1 cellular context compared by ENCODE assay signal in the genomic region with DNA sequence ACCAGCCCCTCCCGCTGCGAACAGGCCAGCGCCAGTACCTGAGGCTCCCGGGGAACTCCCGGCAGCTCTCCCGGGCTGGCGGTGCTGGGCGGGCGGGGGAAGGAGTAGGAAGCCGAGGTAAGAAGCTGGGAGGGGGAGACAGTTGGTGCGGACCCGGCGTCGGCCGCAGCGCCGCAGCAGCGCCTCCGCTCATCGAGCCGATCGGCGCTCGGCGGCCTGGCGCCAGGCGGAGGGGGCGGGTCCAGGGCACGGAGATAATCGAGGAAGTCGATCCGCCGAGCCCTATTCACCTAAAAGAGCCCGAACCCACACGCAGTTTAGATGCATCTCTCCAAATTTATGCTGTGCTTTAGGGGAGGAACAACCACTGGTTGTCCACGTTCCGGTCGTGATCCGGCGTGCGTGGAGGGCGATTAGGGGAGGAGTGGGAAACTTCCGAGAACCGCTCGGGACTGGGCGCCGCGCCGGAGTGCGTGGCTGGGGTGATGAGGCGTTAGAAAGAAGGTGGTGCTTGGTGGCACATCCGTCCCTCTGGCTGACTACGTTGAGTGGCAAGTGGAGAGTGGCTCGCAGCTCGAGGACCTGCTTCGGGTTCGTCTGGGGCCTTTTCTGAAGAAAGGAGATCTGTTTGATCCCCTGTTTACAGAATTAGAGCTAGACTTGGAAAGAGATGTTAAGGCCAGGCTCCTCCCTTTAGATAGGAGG.
A peak's percentile ranks its signal among the peaks of the same experiment; 100 is the strongest.
TF ChIP-seq lines count a peak whose summit lies in the region.

A gene with protein sequence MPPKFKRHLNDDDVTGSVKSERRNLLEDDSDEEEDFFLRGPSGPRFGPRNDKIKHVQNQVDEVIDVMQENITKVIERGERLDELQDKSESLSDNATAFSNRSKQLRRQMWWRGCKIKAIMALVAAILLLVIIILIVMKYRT (minus strand): TSS at position 194 of the 705 bp plus-strand sequence. CDS start 3,651 bp downstream, outside the sequence.

TF ChIP-seq in HepG2, 621 proteins besides CTCF, POLR2A, EP300 and RAD21 (continued from another document and continues in another):
- TF ChIP-seq, protein P1, sequence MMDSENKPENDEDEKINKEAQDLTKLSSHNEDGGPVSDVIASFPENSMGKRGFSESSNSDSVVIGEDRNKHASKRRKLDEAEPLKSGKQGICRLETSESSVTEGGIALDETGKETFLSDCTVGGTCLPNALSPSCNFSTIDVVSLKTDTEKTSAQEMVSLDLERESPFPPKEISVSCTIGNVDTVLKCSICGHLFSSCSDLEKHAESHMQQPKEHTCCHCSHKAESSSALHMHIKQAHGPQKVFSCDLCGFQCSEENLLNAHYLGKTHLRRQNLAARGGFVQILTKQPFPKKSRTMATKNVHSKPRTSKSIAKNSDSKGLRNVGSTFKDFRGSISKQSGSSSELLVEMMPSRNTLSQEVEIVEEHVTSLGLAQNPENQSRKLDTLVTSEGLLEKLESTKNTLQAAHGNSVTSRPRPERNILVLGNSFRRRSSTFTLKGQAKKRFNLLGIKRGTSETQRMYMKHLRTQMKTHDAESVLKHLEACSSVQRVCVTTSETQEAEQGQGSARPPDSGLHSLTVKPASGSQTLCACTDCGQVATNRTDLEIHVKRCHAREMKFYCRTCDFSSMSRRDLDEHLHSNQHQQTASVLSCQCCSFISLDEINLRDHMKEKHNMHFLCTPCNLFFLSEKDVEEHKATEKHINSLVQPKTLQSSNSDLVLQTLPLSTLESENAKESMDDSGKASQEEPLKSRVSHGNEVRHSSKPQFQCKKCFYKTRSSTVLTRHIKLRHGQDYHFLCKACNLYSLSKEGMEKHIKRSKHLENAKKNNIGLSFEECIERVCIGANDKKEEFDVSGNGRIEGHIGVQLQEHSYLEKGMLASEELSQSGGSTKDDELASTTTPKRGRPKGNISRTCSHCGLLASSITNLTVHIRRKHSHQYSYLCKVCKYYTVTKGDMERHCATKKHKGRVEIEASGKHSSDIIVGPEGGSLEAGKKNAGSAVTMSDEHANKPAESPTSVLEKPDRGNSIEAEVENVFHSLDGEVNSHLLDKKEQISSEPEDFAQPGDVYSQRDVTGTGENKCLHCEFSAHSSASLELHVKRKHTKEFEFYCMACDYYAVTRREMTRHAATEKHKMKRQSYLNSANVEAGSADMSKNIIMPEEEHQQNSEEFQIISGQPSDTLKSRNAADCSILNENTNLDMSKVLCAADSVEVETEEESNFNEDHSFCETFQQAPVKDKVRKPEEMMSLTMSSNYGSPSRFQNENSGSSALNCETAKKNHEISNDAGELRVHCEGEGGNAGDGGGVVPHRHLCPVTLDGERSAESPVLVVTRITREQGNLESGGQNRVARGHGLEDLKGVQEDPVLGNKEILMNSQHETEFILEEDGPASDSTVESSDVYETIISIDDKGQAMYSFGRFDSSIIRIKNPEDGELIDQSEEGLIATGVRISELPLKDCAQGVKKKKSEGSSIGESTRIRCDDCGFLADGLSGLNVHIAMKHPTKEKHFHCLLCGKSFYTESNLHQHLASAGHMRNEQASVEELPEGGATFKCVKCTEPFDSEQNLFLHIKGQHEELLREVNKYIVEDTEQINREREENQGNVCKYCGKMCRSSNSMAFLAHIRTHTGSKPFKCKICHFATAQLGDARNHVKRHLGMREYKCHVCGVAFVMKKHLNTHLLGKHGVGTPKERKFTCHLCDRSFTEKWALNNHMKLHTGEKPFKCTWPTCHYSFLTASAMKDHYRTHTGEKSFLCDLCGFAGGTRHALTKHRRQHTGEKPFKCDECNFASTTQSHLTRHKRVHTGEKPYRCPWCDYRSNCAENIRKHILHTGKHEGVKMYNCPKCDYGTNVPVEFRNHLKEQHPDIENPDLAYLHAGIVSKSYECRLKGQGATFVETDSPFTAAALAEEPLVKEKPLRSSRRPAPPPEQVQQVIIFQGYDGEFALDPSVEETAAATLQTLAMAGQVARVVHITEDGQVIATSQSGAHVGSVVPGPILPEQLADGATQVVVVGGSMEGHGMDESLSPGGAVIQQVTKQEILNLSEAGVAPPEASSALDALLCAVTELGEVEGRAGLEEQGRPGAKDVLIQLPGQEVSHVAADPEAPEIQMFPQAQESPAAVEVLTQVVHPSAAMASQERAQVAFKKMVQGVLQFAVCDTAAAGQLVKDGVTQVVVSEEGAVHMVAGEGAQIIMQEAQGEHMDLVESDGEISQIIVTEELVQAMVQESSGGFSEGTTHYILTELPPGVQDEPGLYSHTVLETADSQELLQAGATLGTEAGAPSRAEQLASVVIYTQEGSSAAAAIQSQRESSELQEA (CRISPR knock-in tag; IDR thresholded peaks at IDR 0.05; ENCODE audit: not compliant biosample characterization) = no peak
- TF ChIP-seq, protein P2, sequence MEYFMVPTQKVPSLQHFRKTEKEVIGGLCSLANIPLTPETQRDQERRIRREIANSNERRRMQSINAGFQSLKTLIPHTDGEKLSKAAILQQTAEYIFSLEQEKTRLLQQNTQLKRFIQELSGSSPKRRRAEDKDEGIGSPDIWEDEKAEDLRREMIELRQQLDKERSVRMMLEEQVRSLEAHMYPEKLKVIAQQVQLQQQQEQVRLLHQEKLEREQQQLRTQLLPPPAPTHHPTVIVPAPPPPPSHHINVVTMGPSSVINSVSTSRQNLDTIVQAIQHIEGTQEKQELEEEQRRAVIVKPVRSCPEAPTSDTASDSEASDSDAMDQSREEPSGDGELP (IDR thresholded peaks at IDR 0.05; ENCODE audit: borderline replicate concordance, low read depth) = no peak
- TF ChIP-seq ESRRA (CRISPR knock-in tag; IDR thresholded peaks at IDR 0.05; ENCODE audit: low read depth) (no peak; the same call in 1 of the 2 replicates), MTA1 (CRISPR knock-in tag; IDR thresholded peaks at IDR 0.05; ENCODE audit: borderline replicate concordance) (peak; percentile 69; the same call in 1 of the 2 replicates), ZNF839 (CRISPR knock-in tag; IDR thresholded peaks at IDR 0.05; ENCODE audit: borderline replicate concordance) (no peak), ZNF160 (CRISPR knock-in tag; IDR thresholded peaks at IDR 0.05) (no peak), TOE1 (CRISPR knock-in tag; IDR thresholded peaks at IDR 0.05) (0 out of 2 replicates have a peak, but pooled peaks have one; percentile 76), ZNF496 (CRISPR knock-in tag; IDR thresholded peaks at IDR 0.05; ENCODE audit: insufficient replicate concordance) (no peak), CHCHD3 (CRISPR knock-in tag; IDR thresholded peaks at IDR 0.05) (no peak), ZNF33B (CRISPR knock-in tag; IDR thresholded peaks at IDR 0.05) (0 out of 2 replicates have a peak, but pooled peaks have one; percentile 83), ZNF333 (CRISPR knock-in tag; IDR thresholded peaks at IDR 0.05; ENCODE audit: borderline replicate concordance) (no peak), ZNF816 (CRISPR knock-in tag; IDR thresholded peaks at IDR 0.05; ENCODE audit: borderline replicate concordance) (0 out of 2 replicates have a peak, but pooled peaks have one; percentile 46), ZNF781 (CRISPR knock-in tag; IDR thresholded peaks at IDR 0.05; ENCODE audit: borderline replicate concordance, not compliant biosample characterization) (no peak), NCOA1 (CRISPR knock-in tag; IDR thresholded peaks at IDR 0.05) (no peak), NR2C2 (CRISPR knock-in tag; IDR thresholded peaks at IDR 0.05; ENCODE audit: borderline replicate concordance) (peak; percentile 65; the same call in 1 of the 2 replicates), ZNF678 (CRISPR knock-in tag; IDR thresholded peaks at IDR 0.05) (peak; percentile 23; the same call in 1 of the 2 replicates), ZNF746 (CRISPR knock-in tag; IDR thresholded peaks at IDR 0.05) (no peak), HDAC2 (CRISPR knock-in tag; IDR thresholded peaks at IDR 0.05) (peak; percentile 54; the same call in 1 of the 2 replicates), ZIK1 (CRISPR knock-in tag; IDR thresholded peaks at IDR 0.05; ENCODE audit: borderline replicate concordance, low read depth) (no peak), ZNF121 (CRISPR knock-in tag; IDR thresholded peaks at IDR 0.05) (no peak)
- TF ChIP-seq, protein P3, sequence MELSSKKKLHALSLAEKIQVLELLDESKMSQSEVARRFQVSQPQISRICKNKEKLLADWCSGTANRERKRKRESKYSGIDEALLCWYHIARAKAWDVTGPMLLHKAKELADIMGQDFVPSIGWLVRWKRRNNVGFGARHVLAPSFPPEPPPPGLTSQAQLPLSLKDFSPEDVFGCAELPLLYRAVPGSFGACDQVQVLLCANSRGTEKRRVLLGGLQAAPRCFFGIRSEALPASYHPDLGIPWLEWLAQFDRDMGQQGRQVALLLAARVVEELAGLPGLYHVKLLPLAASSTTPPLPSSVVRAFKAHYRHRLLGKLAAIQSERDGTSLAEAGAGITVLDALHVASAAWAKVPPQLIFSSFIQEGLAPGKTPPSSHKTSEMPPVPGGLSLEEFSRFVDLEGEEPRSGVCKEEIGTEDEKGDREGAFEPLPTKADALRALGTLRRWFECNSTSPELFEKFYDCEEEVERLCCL (CRISPR knock-in tag; IDR thresholded peaks at IDR 0.05; ENCODE audit: borderline replicate concordance) = no peak
- TF ChIP-seq, protein P4, sequence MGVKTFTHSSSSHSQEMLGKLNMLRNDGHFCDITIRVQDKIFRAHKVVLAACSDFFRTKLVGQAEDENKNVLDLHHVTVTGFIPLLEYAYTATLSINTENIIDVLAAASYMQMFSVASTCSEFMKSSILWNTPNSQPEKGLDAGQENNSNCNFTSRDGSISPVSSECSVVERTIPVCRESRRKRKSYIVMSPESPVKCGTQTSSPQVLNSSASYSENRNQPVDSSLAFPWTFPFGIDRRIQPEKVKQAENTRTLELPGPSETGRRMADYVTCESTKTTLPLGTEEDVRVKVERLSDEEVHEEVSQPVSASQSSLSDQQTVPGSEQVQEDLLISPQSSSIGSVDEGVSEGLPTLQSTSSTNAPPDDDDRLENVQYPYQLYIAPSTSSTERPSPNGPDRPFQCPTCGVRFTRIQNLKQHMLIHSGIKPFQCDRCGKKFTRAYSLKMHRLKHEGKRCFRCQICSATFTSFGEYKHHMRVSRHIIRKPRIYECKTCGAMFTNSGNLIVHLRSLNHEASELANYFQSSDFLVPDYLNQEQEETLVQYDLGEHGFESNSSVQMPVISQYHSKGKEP (CRISPR knock-in tag; IDR thresholded peaks at IDR 0.05) = 0 out of 2 replicates have a peak, but pooled peaks have one; percentile 39
- TF ChIP-seq, protein P5, sequence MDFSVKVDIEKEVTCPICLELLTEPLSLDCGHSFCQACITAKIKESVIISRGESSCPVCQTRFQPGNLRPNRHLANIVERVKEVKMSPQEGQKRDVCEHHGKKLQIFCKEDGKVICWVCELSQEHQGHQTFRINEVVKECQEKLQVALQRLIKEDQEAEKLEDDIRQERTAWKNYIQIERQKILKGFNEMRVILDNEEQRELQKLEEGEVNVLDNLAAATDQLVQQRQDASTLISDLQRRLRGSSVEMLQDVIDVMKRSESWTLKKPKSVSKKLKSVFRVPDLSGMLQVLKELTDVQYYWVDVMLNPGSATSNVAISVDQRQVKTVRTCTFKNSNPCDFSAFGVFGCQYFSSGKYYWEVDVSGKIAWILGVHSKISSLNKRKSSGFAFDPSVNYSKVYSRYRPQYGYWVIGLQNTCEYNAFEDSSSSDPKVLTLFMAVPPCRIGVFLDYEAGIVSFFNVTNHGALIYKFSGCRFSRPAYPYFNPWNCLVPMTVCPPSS (IDR thresholded peaks at IDR 0.05) = no peak
- TF ChIP-seq, protein P6, sequence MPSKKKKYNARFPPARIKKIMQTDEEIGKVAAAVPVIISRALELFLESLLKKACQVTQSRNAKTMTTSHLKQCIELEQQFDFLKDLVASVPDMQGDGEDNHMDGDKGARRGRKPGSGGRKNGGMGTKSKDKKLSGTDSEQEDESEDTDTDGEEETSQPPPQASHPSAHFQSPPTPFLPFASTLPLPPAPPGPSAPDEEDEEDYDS (CRISPR knock-in tag; IDR thresholded peaks at IDR 0.05) = peak; percentile 62; the same call in 1 of the 2 replicates
- TF ChIP-seq, protein P7, sequence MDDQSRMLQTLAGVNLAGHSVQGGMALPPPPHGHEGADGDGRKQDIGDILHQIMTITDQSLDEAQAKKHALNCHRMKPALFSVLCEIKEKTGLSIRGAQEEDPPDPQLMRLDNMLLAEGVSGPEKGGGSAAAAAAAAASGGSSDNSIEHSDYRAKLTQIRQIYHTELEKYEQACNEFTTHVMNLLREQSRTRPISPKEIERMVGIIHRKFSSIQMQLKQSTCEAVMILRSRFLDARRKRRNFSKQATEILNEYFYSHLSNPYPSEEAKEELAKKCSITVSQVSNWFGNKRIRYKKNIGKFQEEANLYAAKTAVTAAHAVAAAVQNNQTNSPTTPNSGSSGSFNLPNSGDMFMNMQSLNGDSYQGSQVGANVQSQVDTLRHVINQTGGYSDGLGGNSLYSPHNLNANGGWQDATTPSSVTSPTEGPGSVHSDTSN (CRISPR knock-in tag; IDR thresholded peaks at IDR 0.05; ENCODE audit: borderline replicate concordance) = no peak
- TF ChIP-seq, protein P8, sequence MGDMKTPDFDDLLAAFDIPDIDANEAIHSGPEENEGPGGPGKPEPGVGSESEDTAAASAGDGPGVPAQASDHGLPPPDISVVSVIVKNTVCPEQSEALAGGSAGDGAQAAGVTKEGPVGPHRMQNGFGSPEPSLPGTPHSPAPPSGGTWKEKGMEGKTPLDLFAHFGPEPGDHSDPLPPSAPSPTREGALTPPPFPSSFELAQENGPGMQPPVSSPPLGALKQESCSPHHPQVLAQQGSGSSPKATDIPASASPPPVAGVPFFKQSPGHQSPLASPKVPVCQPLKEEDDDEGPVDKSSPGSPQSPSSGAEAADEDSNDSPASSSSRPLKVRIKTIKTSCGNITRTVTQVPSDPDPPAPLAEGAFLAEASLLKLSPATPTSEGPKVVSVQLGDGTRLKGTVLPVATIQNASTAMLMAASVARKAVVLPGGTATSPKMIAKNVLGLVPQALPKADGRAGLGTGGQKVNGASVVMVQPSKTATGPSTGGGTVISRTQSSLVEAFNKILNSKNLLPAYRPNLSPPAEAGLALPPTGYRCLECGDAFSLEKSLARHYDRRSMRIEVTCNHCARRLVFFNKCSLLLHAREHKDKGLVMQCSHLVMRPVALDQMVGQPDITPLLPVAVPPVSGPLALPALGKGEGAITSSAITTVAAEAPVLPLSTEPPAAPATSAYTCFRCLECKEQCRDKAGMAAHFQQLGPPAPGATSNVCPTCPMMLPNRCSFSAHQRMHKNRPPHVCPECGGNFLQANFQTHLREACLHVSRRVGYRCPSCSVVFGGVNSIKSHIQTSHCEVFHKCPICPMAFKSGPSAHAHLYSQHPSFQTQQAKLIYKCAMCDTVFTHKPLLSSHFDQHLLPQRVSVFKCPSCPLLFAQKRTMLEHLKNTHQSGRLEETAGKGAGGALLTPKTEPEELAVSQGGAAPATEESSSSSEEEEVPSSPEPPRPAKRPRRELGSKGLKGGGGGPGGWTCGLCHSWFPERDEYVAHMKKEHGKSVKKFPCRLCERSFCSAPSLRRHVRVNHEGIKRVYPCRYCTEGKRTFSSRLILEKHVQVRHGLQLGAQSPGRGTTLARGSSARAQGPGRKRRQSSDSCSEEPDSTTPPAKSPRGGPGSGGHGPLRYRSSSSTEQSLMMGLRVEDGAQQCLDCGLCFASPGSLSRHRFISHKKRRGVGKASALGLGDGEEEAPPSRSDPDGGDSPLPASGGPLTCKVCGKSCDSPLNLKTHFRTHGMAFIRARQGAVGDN (CRISPR knock-in tag; IDR thresholded peaks at IDR 0.05) = peak; percentile 87
- TF ChIP-seq, protein P9, sequence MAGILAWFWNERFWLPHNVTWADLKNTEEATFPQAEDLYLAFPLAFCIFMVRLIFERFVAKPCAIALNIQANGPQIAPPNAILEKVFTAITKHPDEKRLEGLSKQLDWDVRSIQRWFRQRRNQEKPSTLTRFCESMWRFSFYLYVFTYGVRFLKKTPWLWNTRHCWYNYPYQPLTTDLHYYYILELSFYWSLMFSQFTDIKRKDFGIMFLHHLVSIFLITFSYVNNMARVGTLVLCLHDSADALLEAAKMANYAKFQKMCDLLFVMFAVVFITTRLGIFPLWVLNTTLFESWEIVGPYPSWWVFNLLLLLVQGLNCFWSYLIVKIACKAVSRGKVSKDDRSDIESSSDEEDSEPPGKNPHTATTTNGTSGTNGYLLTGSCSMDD (CRISPR knock-in tag; IDR thresholded peaks at IDR 0.05) = no peak
